ENCODE assay signal across 26 cellular contexts in genomic region chr7:71301167-71301566, GRCh38.
"Had no signal": no experiment of that assay in that cellular context is flagged by ENCODE, and none has a peak within 500 bp of the region (broad histone marks: within the 10 kb centered on the region; RNA-seq: fewer than 3 reads in every experiment).

No MANE protein-coding gene starts in this region.

- H3K4me1 ChIP-seq: upper lobe of left lung had no signal

- H3K36me3 ChIP-seq: neural progenitor cell, thoracic aorta, upper lobe of left lung had no signal

- H3K27ac Mint-ChIP-seq: activated B cell treated with CpG ODN at 0.5 μM for 24 hours; activated CD8-positive, alpha-beta T cell treated with anti-CD3 and anti-CD28 coated beads for 36 hours; activated naive CD4-positive, alpha-beta T cell treated with anti-CD3 and anti-CD28 coated beads, Interleukin-2, amount 50 U/mL, for 24 hours; activated naive CD8-positive, alpha-beta T cell treated with anti-CD3 and anti-CD28 coated beads, Interleukin-2, amount 50 U/mL, for 24 hours; activated T-helper 17 cell treated with anti-CD3 and anti-CD28 coated beads, Interleukin-2, amount 50 U/mL, for 72 hours; memory B cell; natural killer cell; stimulated activated effector memory CD8-positive, alpha-beta T cell treated with anti-CD3 and anti-CD28 coated beads, Interleukin-12 subunit alpha, Interleukin-12 subunit beta, amount 100 ng/mL, for 72 hours; stimulated activated naive CD8-positive, alpha-beta T cell treated with anti-CD3 and anti-CD28 coated beads, Interleukin-15, Interleukin-2, amounts not matched to agents 100 ng/mL and 50 ng/mL, for 24 hours had no signal

- H3K4me1 Mint-ChIP-seq: activated B cell treated with CpG ODN at 0.5 μM for 24 hours; activated naive CD4-positive, alpha-beta T cell treated with anti-CD3 and anti-CD28 coated beads, Interleukin-2, amount 50 U/mL, for 24 hours; activated naive CD8-positive, alpha-beta T cell treated with anti-CD3 and anti-CD28 coated beads, Interleukin-2, amount 50 U/mL, for 24 hours; activated T-helper 17 cell treated with anti-CD3 and anti-CD28 coated beads, Interleukin-2, amount 50 U/mL, for 72 hours; memory B cell; natural killer cell; stimulated activated effector memory CD8-positive, alpha-beta T cell treated with anti-CD3 and anti-CD28 coated beads, Interleukin-12 subunit alpha, Interleukin-12 subunit beta, amount 100 ng/mL, for 72 hours had no signal

- H3K27ac ChIP-seq: epithelial cell of prostate, neural progenitor cell, thoracic aorta, upper lobe of left lung had no signal

- H3K27me3 ChIP-seq: neural progenitor cell, upper lobe of left lung had no signal

- H3K9me3 Mint-ChIP-seq: activated B cell treated with CpG ODN at 0.5 μM for 24 hours; activated CD8-positive, alpha-beta T cell treated with anti-CD3 and anti-CD28 coated beads for 36 hours; neural progenitor cell; stimulated activated effector memory CD8-positive, alpha-beta T cell treated with anti-CD3 and anti-CD28 coated beads, Interleukin-12 subunit alpha, Interleukin-12 subunit beta, amount 100 ng/mL, for 72 hours had no signal

- H3K9me3 ChIP-seq: thoracic aorta, upper lobe of left lung had no signal

- FAIRE-seq: keratinocyte had no signal

- H3K9ac ChIP-seq: neural progenitor cell had no signal

- DNase-seq: activated B cell treated with CpG ODN at 0.5 μM for 24 hours; activated CD4-positive, alpha-beta T cell treated with anti-CD3 and anti-CD28 coated beads, Interleukin-2, amount 50 U/mL, for 1 hour; activated CD8-positive, alpha-beta T cell treated with anti-CD3 and anti-CD28 coated beads for 36 hours; activated naive CD8-positive, alpha-beta T cell treated with anti-CD3 and anti-CD28 coated beads, Interleukin-2, amount 50 U/mL, for 24 hours; activated T-cell treated with anti-CD3 and anti-CD28 coated beads, Interleukin-2, amount 50 U/mL, for 4 hours; amygdala; caudate nucleus; head of caudate nucleus; hippocampal formation; left colon; natural killer cell; occipital lobe; posterior cingulate gyrus; right cardiac atrium; stimulated activated CD4-positive, alpha-beta T cell treated with anti-CD3 and anti-CD28 coated beads, Interleukin-4, amount 100 ng/mL, for 24 hours; T-helper 2 cell; upper lobe of left lung had no signal

- H3K4me3 ChIP-seq: neural progenitor cell, thoracic aorta, upper lobe of left lung had no signal

- H3K36me3 Mint-ChIP-seq: activated naive CD4-positive, alpha-beta T cell treated with anti-CD3 and anti-CD28 coated beads, Interleukin-2, amount 50 U/mL, for 24 hours; memory B cell; natural killer cell; neural progenitor cell; stimulated activated effector memory CD8-positive, alpha-beta T cell treated with anti-CD3 and anti-CD28 coated beads, Interleukin-12 subunit alpha, Interleukin-12 subunit beta, amount 100 ng/mL, for 72 hours had no signal

- H3K27me3 Mint-ChIP-seq: activated B cell treated with CpG ODN at 0.5 μM for 24 hours; activated CD8-positive, alpha-beta T cell treated with anti-CD3 and anti-CD28 coated beads for 36 hours; activated naive CD4-positive, alpha-beta T cell treated with anti-CD3 and anti-CD28 coated beads, Interleukin-2, amount 50 U/mL, for 24 hours; activated naive CD8-positive, alpha-beta T cell treated with anti-CD3 and anti-CD28 coated beads, Interleukin-2, amount 50 U/mL, for 24 hours; activated T-helper 17 cell treated with anti-CD3 and anti-CD28 coated beads, Interleukin-2, amount 50 U/mL, for 72 hours; memory B cell; stimulated activated naive CD8-positive, alpha-beta T cell treated with anti-CD3 and anti-CD28 coated beads, Interleukin-15, Interleukin-2, amounts not matched to agents 100 ng/mL and 50 ng/mL, for 24 hours had no signal

- H3K4me3 Mint-ChIP-seq: activated B cell treated with CpG ODN at 0.5 μM for 24 hours; activated CD8-positive, alpha-beta T cell treated with anti-CD3 and anti-CD28 coated beads for 36 hours; activated naive CD4-positive, alpha-beta T cell treated with anti-CD3 and anti-CD28 coated beads, Interleukin-2, amount 50 U/mL, for 24 hours; activated naive CD8-positive, alpha-beta T cell treated with anti-CD3 and anti-CD28 coated beads, Interleukin-2, amount 50 U/mL, for 24 hours; activated T-cell treated with anti-CD3 and anti-CD28 coated beads, Interleukin-2, amount 50 U/mL, for 4 hours; activated T-helper 17 cell treated with anti-CD3 and anti-CD28 coated beads, Interleukin-2, amount 50 U/mL, for 72 hours; memory B cell; natural killer cell; neural progenitor cell; stimulated activated effector memory CD8-positive, alpha-beta T cell treated with anti-CD3 and anti-CD28 coated beads, Interleukin-12 subunit alpha, Interleukin-12 subunit beta, amount 100 ng/mL, for 72 hours; stimulated activated naive CD8-positive, alpha-beta T cell treated with anti-CD3 and anti-CD28 coated beads, Interleukin-15, Interleukin-2, amounts not matched to agents 100 ng/mL and 50 ng/mL, for 24 hours had no signal
